10 cellular contexts compared by ENCODE assay signal in the genomic region with DNA sequence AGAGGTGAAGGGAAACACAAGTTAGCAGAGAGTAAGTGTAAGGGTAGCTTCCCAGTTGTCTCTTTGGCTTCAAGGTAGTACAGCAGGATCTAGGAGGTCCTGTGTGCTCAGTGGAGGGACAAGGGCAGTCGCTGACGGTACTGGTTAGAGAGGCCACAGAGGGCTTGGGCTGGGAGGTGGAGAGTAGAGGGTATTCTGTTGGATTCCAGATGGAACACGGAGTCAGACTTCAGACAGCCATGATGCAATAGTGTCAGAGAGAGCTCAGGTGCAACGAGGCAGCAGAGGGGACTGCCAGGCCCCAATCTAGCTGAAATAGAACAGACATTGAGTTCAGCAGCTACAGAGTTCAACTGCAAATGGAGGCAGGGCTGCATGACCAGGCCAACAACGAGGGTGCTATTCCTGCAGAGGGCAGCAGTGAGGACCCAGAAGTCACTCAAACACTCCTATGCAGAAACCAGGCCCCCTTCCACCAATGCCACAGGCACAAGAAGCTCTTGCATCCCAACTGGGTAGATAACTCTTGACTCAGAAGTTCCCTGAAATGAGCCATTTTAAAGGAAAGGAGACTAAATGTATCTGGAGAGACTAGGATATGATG.
DNase-seq lines count a peak whose midpoint lies in the region; ATAC-seq, FAIRE-seq and TF ChIP-seq lines count a peak whose summit lies in the region.
"Had no signal": no experiment of that assay in that cellular context is flagged by ENCODE, and none has a peak within 500 bp of the region (broad histone marks: within the 10 kb centered on the region; RNA-seq: fewer than 3 reads in every experiment).

No MANE protein-coding gene starts in this region.

- H3K4me1 Mint-ChIP-seq in activated T-cell treated with anti-CD3 and anti-CD28 coated beads, Interleukin-2, amount 50 U/mL, for 24 hours (ENCODE audit: low read depth) = no peaks in the 10 kb centered on the region

- H3K9me3 ChIP-seq in small intestine (ENCODE audit: control insufficient read depth, low read depth) (no peaks in the 10 kb centered on the region), right atrium auricular region (no peaks in the 10 kb centered on the region)
- H3K9me3 ChIP-seq: prostate gland had no signal

- TF ChIP-seq CTCF in WI38 (IDR thresholded peaks at IDR 0.05; ENCODE audit: low read depth, low read length) = peak; percentile 23; the same call in 1 of the 2 replicates
- TF ChIP-seq CTCF in right atrium auricular region (IDR thresholded peaks at IDR 0.05) = no peak

- DNase-seq in activated T-cell treated with anti-CD3 and anti-CD28 coated beads for 48 hours (ENCODE audit: low read depth) = peak; percentile 1
- no peak for DNase-seq in activated T-cell treated with anti-CD3 and anti-CD28 coated beads, Interleukin-2, amount 50 U/mL, for 24 hours
- peak; percentile 18 for DNase-seq in small intestine
- DNase-seq in G401 (ENCODE audit: low spot score) = no peak
- no peak for DNase-seq in hepatic stellate cell (ENCODE audit: low spot score)
- no peak for DNase-seq in right atrium auricular region (ENCODE audit: low spot score)
- DNase-seq: CD8-positive, alpha-beta T cell had no signal

- no peak for FAIRE-seq in small intestine (lab: Jason Lieb, UNC)

- H3K4me3 ChIP-seq in WI38 (ENCODE audit: low read depth, low read length) (no peak overlapping the region), small intestine (ENCODE audit: low read depth in 1 of 2, low read length in 2 of 2) (no peak overlapping the region), right atrium auricular region (no peak overlapping the region)
- H3K4me3 ChIP-seq: prostate gland had no signal

- H3K27me3 ChIP-seq in small intestine (ENCODE audit: control insufficient read depth in 2 of 2, insufficient read depth in 2 of 2, low read length in 2 of 2) (no peaks in the 10 kb centered on the region), right atrium auricular region (no peaks in the 10 kb centered on the region)

- WGBS in small intestine, 3 donors = 72 to 79% (median 77%) methylated on average over 5 of the region's 5 CpGs

- H3K27me3 Mint-ChIP-seq in activated T-cell treated with anti-CD3 and anti-CD28 coated beads, Interleukin-2, amount 50 U/mL, for 24 hours = no peaks in the 10 kb centered on the region

- H3K4me1 ChIP-seq in small intestine (ENCODE audit: control insufficient read depth in 2 of 2, insufficient read depth in 1 of 2, low read depth in 1 of 2, low read length in 1 of 2) (no peaks in the 10 kb centered on the region), right atrium auricular region (no peaks in the 10 kb centered on the region)
- H3K4me1 ChIP-seq: prostate gland had no signal

- H3K36me3 Mint-ChIP-seq in activated T-cell treated with anti-CD3 and anti-CD28 coated beads, Interleukin-2, amount 50 U/mL, for 24 hours (ENCODE audit: low read depth) = no peaks in the 10 kb centered on the region
- H3K36me3 Mint-ChIP-seq: CD8-positive, alpha-beta T cell had no signal

- H3K36me3 ChIP-seq in small intestine (ENCODE audit: control insufficient read depth in 2 of 2, insufficient read depth in 2 of 2, low read length in 2 of 2) = no peaks in the 10 kb centered on the region
- no peaks in the 10 kb centered on the region for H3K36me3 ChIP-seq in right atrium auricular region
- H3K36me3 ChIP-seq: prostate gland had no signal

- no peak overlapping the region for H3K27ac ChIP-seq in small intestine (ENCODE audit: low read depth in 1 of 2, low read length in 1 of 2)
- no peak overlapping the region for H3K27ac ChIP-seq in right atrium auricular region
- H3K27ac ChIP-seq: prostate gland had no signal

- in situ Hi-C loops in G401 (cut with HindIII; ENCODE audit: low sequenced_read_pairs) = no loop called here

- no peak overlapping the region for H3K27ac Mint-ChIP-seq in activated T-cell treated with anti-CD3 and anti-CD28 coated beads, Interleukin-2, amount 50 U/mL, for 24 hours
- H3K27ac Mint-ChIP-seq: CD8-positive, alpha-beta T cell had no signal

- H3K4me3 Mint-ChIP-seq in activated T-cell treated with anti-CD3 and anti-CD28 coated beads, Interleukin-2, amount 50 U/mL, for 24 hours = no peak overlapping the region
- H3K4me3 Mint-ChIP-seq: CD8-positive, alpha-beta T cell had no signal

- peak; percentile 85 for ATAC-seq in HG03039 (IDR thresholded peaks at IDR 0.05; ENCODE audit: unreplicated experiment)
- ATAC-seq: CD8-positive, alpha-beta T cell had no signal

- H3K9me3 Mint-ChIP-seq in activated T-cell treated with anti-CD3 and anti-CD28 coated beads, Interleukin-2, amount 50 U/mL, for 24 hours = no peaks in the 10 kb centered on the region
- H3K9me3 Mint-ChIP-seq: CD8-positive, alpha-beta T cell had no signal

Comparison
In these comparisons a context has a peak if more than half of its experiments do, and no peak if none do; other contexts are left out.
1. DNase-seq: peak in activated T-cell treated with anti-CD3 and anti-CD28 coated beads for 48 hours (single experiment) and small intestine (single experiment); none in activated T-cell treated with anti-CD3 and anti-CD28 coated beads, Interleukin-2, amount 50 U/mL, for 24 hours (single experiment), G401 (single experiment), hepatic stellate cell (single experiment) and right atrium auricular region (single experiment).